35 cellular contexts compared by ENCODE assay signal in the genomic region with DNA sequence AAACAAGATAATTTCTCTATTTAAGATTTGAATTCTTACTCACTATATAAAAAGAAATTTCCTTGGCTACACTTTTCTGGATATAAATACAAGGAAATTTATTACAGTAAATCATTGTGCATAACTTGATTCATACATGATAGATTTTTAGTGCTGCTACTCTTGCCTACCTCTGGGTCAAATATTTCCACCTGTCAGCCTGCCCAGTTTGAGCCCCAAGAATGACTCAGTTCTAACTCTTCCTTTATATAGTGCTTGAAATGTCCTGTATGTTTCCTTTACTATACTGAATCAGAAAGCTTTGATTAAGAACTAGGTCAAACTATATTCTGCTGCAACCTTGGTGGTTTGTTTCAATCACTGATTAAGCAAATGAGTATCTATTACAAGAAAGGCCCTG.
"Had no signal": no experiment of that assay in that cellular context is flagged by ENCODE, and none has a peak within 500 bp of the region (broad histone marks: within the 10 kb centered on the region; RNA-seq: fewer than 3 reads in every experiment).

No MANE protein-coding gene starts in this region.

- H3K4me1 Mint-ChIP-seq: activated naive CD4-positive, alpha-beta T cell treated with anti-CD3 and anti-CD28 coated beads, Interleukin-2, amount 10 ng/mL, durations not matched to agents 7 days and 5 days; activated naive CD4-positive, alpha-beta T cell treated with anti-CD3 and anti-CD28 coated beads, Interleukin-2, amount 50 U/mL, for 24 hours; activated naive CD8-positive, alpha-beta T cell treated with anti-CD3 and anti-CD28 coated beads for 36 hours; activated naive CD8-positive, alpha-beta T cell treated with anti-CD3 and anti-CD28 coated beads, Interleukin-2, amount 10 ng/mL, durations not matched to agents 7 days and 5 days; activated naive CD8-positive, alpha-beta T cell treated with anti-CD3 and anti-CD28 coated beads, Interleukin-2, amount 50 U/mL, for 24 hours; activated T-helper 17 cell treated with anti-CD3 and anti-CD28 coated beads, Interleukin-2, amount 50 U/mL, for 72 hours; brain; central memory CD8-positive, alpha-beta T cell had no signal

- DNase-seq: activated effector memory CD4-positive, alpha-beta T cell treated with anti-CD3 and anti-CD28 coated beads, Interleukin-2, amount 50 U/mL, for 16 hours; activated effector memory CD4-positive, alpha-beta T cell treated with Interleukin-2 at 50 U/mL for 16 hours; activated gamma-delta T cell; activated gamma-delta T cell treated with Interleukin-2 at 50 U/mL for 16 hours; activated naive CD4-positive, alpha-beta T cell; activated naive CD4-positive, alpha-beta T cell treated with anti-CD3 and anti-CD28 coated beads for 36 hours; activated naive CD4-positive, alpha-beta T cell treated with anti-CD3 and anti-CD28 coated beads, Interleukin-2, amount 10 ng/mL, durations not matched to agents 7 days and 5 days; activated naive CD4-positive, alpha-beta T cell treated with anti-CD3 and anti-CD28 coated beads, Interleukin-2, amount 50 U/mL, for 16 hours; activated naive CD4-positive, alpha-beta T cell treated with Interleukin-2 at 50 U/mL for 16 hours; activated naive CD8-positive, alpha-beta T cell treated with anti-CD3 and anti-CD28 coated beads for 36 hours; activated naive CD8-positive, alpha-beta T cell treated with anti-CD3 and anti-CD28 coated beads, Interleukin-2, amount 10 ng/mL, durations not matched to agents 7 days and 5 days; activated naive CD8-positive, alpha-beta T cell treated with anti-CD3 and anti-CD28 coated beads, Interleukin-2, amount 50 U/mL, for 24 hours; activated T-cell treated with anti-CD3 and anti-CD28 coated beads, Interleukin-2, amount 50 U/mL, for 1 hour; activated T-cell treated with anti-CD3 and anti-CD28 coated beads, Interleukin-2, amount 50 U/mL, for 24 hours; activated T-cell treated with anti-CD3 and anti-CD28 coated beads, Interleukin-2, amount 50 U/mL, for 4 hours; activated T-cell treated with anti-CD3 and anti-CD28 coated beads, Interleukin-2, amount 50 U/mL, for 48 hours; activated T-cell treated with anti-CD3 and anti-CD28 coated beads, Interleukin-2, amount 50 U/mL, for 72 hours; adrenal gland; amniotic stem cell; amygdala; anterior cingulate cortex; aorta; body of pancreas; brain microvascular endothelial cell; caudate nucleus; central memory CD4-positive, alpha-beta T cell; cerebellar nuclear complex had no signal

- H3K27ac Mint-ChIP-seq: activated naive CD4-positive, alpha-beta T cell treated with anti-CD3 and anti-CD28 coated beads for 36 hours; activated naive CD4-positive, alpha-beta T cell treated with anti-CD3 and anti-CD28 coated beads, Interleukin-2, amount 10 ng/mL, durations not matched to agents 7 days and 5 days; activated naive CD4-positive, alpha-beta T cell treated with anti-CD3 and anti-CD28 coated beads, Interleukin-2, amount 50 U/mL, for 24 hours; activated naive CD4-positive, alpha-beta T cell treated with anti-CD3 and anti-CD28 coated beads, Interleukin-2, amount 50 U/mL, for 72 hours; activated naive CD8-positive, alpha-beta T cell; activated naive CD8-positive, alpha-beta T cell treated with anti-CD3 and anti-CD28 coated beads for 36 hours; activated naive CD8-positive, alpha-beta T cell treated with anti-CD3 and anti-CD28 coated beads, Interleukin-2, amount 10 ng/mL, durations not matched to agents 7 days and 5 days; activated naive CD8-positive, alpha-beta T cell treated with anti-CD3 and anti-CD28 coated beads, Interleukin-2, amount 50 U/mL, for 24 hours; activated T-cell treated with anti-CD3 and anti-CD28 coated beads, Interleukin-2, amount 50 U/mL, for 24 hours; activated T-cell treated with anti-CD3 and anti-CD28 coated beads, Interleukin-2, amount 50 U/mL, for 72 hours; activated T-helper 1 cell treated with anti-CD3 and anti-CD28 coated beads, Interleukin-12 subunit alpha, Interleukin-12 subunit beta, Interleukin-2, Interleukin-4 antibody, amounts not matched to agents 30 ng/mL and 10 ng/mL and 1 ng/mL, durations not matched to agents 14 hours and 24 hours and 36 hours; activated T-helper 17 cell treated with anti-CD3 and anti-CD28 coated beads, Interleukin-2, amount 50 U/mL, for 72 hours; activated T-helper 2 cell treated with anti-CD3 and anti-CD28 coated beads, Interferon-gamma antibody, Interleukin-2, Interleukin-4, amounts not matched to agents 10 μg/mL and 5 μg/mL and 100 μg/mL, durations not matched to agents 14 hours and 24 hours and 36 hours; brain had no signal

- H3K27me3 Mint-ChIP-seq: activated naive CD4-positive, alpha-beta T cell treated with anti-CD3 and anti-CD28 coated beads, Interleukin-2, amount 10 ng/mL, durations not matched to agents 7 days and 5 days; activated naive CD4-positive, alpha-beta T cell treated with anti-CD3 and anti-CD28 coated beads, Interleukin-2, amount 50 U/mL, for 24 hours; activated naive CD8-positive, alpha-beta T cell; activated naive CD8-positive, alpha-beta T cell treated with anti-CD3 and anti-CD28 coated beads for 36 hours; activated naive CD8-positive, alpha-beta T cell treated with anti-CD3 and anti-CD28 coated beads, Interleukin-2, amount 10 ng/mL, durations not matched to agents 7 days and 5 days; activated naive CD8-positive, alpha-beta T cell treated with anti-CD3 and anti-CD28 coated beads, Interleukin-2, amount 50 U/mL, for 24 hours; activated T-cell treated with anti-CD3 and anti-CD28 coated beads, Interleukin-2, amount 50 U/mL, for 24 hours; activated T-helper 17 cell treated with anti-CD3 and anti-CD28 coated beads, Interleukin-2, amount 50 U/mL, for 72 hours; brain; central memory CD8-positive, alpha-beta T cell had no signal

- ATAC-seq: activated naive CD4-positive, alpha-beta T cell treated with anti-CD3 and anti-CD28 coated beads, Interleukin-2, amount 50 U/mL, for 72 hours; activated naive CD8-positive, alpha-beta T cell treated with anti-CD3 and anti-CD28 coated beads, Interleukin-2, amount 50 U/mL, for 24 hours; activated T-cell treated with anti-CD3 and anti-CD28 coated beads, Interleukin-2, amount 50 U/mL, for 4 hours; activated T-cell treated with anti-CD3 and anti-CD28 coated beads, Interleukin-2, amount 50 U/mL, for 72 hours; activated T-helper 17 cell treated with anti-CD3 and anti-CD28 coated beads, Interleukin-2, amount 50 U/mL, for 72 hours; body of pancreas had no signal

- H3K4me3 Mint-ChIP-seq: activated naive CD4-positive, alpha-beta T cell treated with anti-CD3 and anti-CD28 coated beads for 36 hours; activated naive CD4-positive, alpha-beta T cell treated with anti-CD3 and anti-CD28 coated beads, Interleukin-2, amount 10 ng/mL, durations not matched to agents 7 days and 5 days; activated naive CD4-positive, alpha-beta T cell treated with anti-CD3 and anti-CD28 coated beads, Interleukin-2, amount 50 U/mL, for 24 hours; activated naive CD8-positive, alpha-beta T cell; activated naive CD8-positive, alpha-beta T cell treated with anti-CD3 and anti-CD28 coated beads for 36 hours; activated naive CD8-positive, alpha-beta T cell treated with anti-CD3 and anti-CD28 coated beads, Interleukin-2, amount 10 ng/mL, durations not matched to agents 7 days and 5 days; activated naive CD8-positive, alpha-beta T cell treated with anti-CD3 and anti-CD28 coated beads, Interleukin-2, amount 50 U/mL, for 24 hours; activated T-cell treated with anti-CD3 and anti-CD28 coated beads, Interleukin-2, amount 50 U/mL, for 24 hours; activated T-cell treated with anti-CD3 and anti-CD28 coated beads, Interleukin-2, amount 50 U/mL, for 4 hours; activated T-cell treated with anti-CD3 and anti-CD28 coated beads, Interleukin-2, amount 50 U/mL, for 72 hours; activated T-helper 1 cell treated with anti-CD3 and anti-CD28 coated beads, Interleukin-12 subunit alpha, Interleukin-12 subunit beta, Interleukin-2, Interleukin-4 antibody, amounts not matched to agents 30 ng/mL and 10 ng/mL and 1 ng/mL, durations not matched to agents 14 hours and 24 hours and 36 hours; activated T-helper 17 cell treated with anti-CD3 and anti-CD28 coated beads, Interleukin-2, amount 50 U/mL, for 72 hours; brain; central memory CD8-positive, alpha-beta T cell had no signal

- H3K36me3 Mint-ChIP-seq: activated naive CD4-positive, alpha-beta T cell treated with anti-CD3 and anti-CD28 coated beads, Interleukin-2, amount 10 ng/mL, durations not matched to agents 7 days and 5 days; activated naive CD4-positive, alpha-beta T cell treated with anti-CD3 and anti-CD28 coated beads, Interleukin-2, amount 50 U/mL, for 24 hours; activated naive CD4-positive, alpha-beta T cell treated with anti-CD3 and anti-CD28 coated beads, Interleukin-2, amount 50 U/mL, for 72 hours; activated naive CD8-positive, alpha-beta T cell; activated naive CD8-positive, alpha-beta T cell treated with anti-CD3 and anti-CD28 coated beads for 36 hours; activated naive CD8-positive, alpha-beta T cell treated with anti-CD3 and anti-CD28 coated beads, Interleukin-2, amount 10 ng/mL, durations not matched to agents 7 days and 5 days; brain had no signal

- H3K9me3 Mint-ChIP-seq: activated naive CD4-positive, alpha-beta T cell treated with anti-CD3 and anti-CD28 coated beads for 36 hours; activated naive CD4-positive, alpha-beta T cell treated with anti-CD3 and anti-CD28 coated beads, Interleukin-2, amount 10 ng/mL, durations not matched to agents 7 days and 5 days; activated naive CD4-positive, alpha-beta T cell treated with anti-CD3 and anti-CD28 coated beads, Interleukin-2, amount 50 U/mL, for 24 hours; activated naive CD8-positive, alpha-beta T cell treated with anti-CD3 and anti-CD28 coated beads, Interleukin-2, amount 10 ng/mL, durations not matched to agents 7 days and 5 days; activated naive CD8-positive, alpha-beta T cell treated with anti-CD3 and anti-CD28 coated beads, Interleukin-2, amount 50 U/mL, for 24 hours; activated T-cell treated with anti-CD3 and anti-CD28 coated beads, Interleukin-2, amount 50 U/mL, for 24 hours; activated T-cell treated with anti-CD3 and anti-CD28 coated beads, Interleukin-2, amount 50 U/mL, for 4 hours; activated T-helper 1 cell treated with anti-CD3 and anti-CD28 coated beads, Interleukin-12 subunit alpha, Interleukin-12 subunit beta, Interleukin-2, Interleukin-4 antibody, amounts not matched to agents 30 ng/mL and 10 ng/mL and 1 ng/mL, durations not matched to agents 14 hours and 24 hours and 36 hours; activated T-helper 17 cell treated with anti-CD3 and anti-CD28 coated beads, Interleukin-2, amount 50 U/mL, for 72 hours; activated T-helper 2 cell treated with anti-CD3 and anti-CD28 coated beads, Interferon-gamma antibody, Interleukin-2, Interleukin-4, amounts not matched to agents 10 μg/mL and 5 μg/mL and 100 μg/mL, durations not matched to agents 14 hours and 24 hours and 36 hours; brain had no signal
